ENCODE assay signal across 25 cellular contexts in genomic region chr3:164040991-164041390, GRCh38.
DNase-seq lines count a peak whose midpoint lies in the region; ATAC-seq and TF ChIP-seq lines count a peak whose summit lies in the region.
"Had no signal": no experiment of that assay in that cellular context is flagged by ENCODE, and none has a peak within 500 bp of the region (broad histone marks: within the 10 kb centered on the region; RNA-seq: fewer than 3 reads in every experiment).

No MANE protein-coding gene starts in this region.

- H3K9me3 Mint-ChIP-seq in activated CD4-positive, alpha-beta memory T cell treated with anti-CD3 and anti-CD28 coated beads for 36 hours, result peaks cover 11% of the 10 kb centered on the region

- intact Hi-C loops in activated CD4-positive, alpha-beta memory T cell treated with anti-CD3 and anti-CD28 coated beads for 36 hours (cut with micrococcal nuclease), result no loop called here

- WGBS in mesodermal cell (ENCODE audit: insufficient coverage in 2 of 2), 2 experiments, result 100% methylated on average over 1 of the region's 2 CpGs

- no peak overlapping the region for H3K4me3 ChIP-seq in mesodermal cell (ENCODE audit: extremely low read depth, insufficient read depth, low read length, poor library complexity, severe bottlenecking)
- H3K4me3 ChIP-seq: BLaER1 treated with 17β-estradiol and CSF1 and Interleukin-3, amounts not matched to agents 10 nM and 100 nM had no signal

- H3K27ac Mint-ChIP-seq in activated CD4-positive, alpha-beta memory T cell treated with anti-CD3 and anti-CD28 coated beads for 36 hours, result no peak overlapping the region
- H3K27ac Mint-ChIP-seq: CD4-positive, alpha-beta memory T cell had no signal

- in situ Hi-C loops in SK-MEL-5 (cut with HindIII; ENCODE audit: low pct_unique_long_range_greater_than_20kb, low sequenced_read_pairs), result no loop called here

- no peaks in the 10 kb centered on the region for H3K9me3 ChIP-seq in mesodermal cell (ENCODE audit: control insufficient read depth, low read length)
- H3K9me3 ChIP-seq: BLaER1 treated with 17β-estradiol and CSF1 and Interleukin-3, amounts not matched to agents 10 nM and 100 nM; Caco-2 had no signal

- POLR2A ChIA-PET in activated CD4-positive, alpha-beta memory T cell treated with anti-CD3 and anti-CD28 coated beads for 36 hours (lab: Charles Lee), result no interaction called here

- peak overlapping the region; percentile 8 for H3K27ac ChIP-seq in mesodermal cell (ENCODE audit: low read depth, low read length, severe bottlenecking)
- H3K27ac ChIP-seq: 22Rv1; BLaER1 treated with 17β-estradiol and CSF1 and Interleukin-3, amounts not matched to agents 10 nM and 100 nM had no signal

- DNase-seq in A172 (ENCODE audit: low spot score) (peak; percentile 20), SK-MEL-5 (ENCODE audit: low read depth, low spot score) (peak; percentile 21), astrocyte of the hippocampus (ENCODE audit: low read depth, low spot score) (peak; percentile 8), NCI-H1092 (lab: John Stamatoyannopoulos, UW) (no peak), omental fat pad (ENCODE audit: low spot score) (no peak)
- no peak for DNase-seq in activated CD4-positive, alpha-beta memory T cell treated with anti-CD3 and anti-CD28 coated beads for 36 hours
- DNase-seq: Caco-2; CD4-positive, alpha-beta memory T cell; DMS 273 treated with DMSO at 0.1 percent for 48 hours; GDM1; MM.1S; NCI-H1048; NCI-H1436; NCI-H1930; NCI-H2227 treated with DMSO at 0.1 percent for 48 hours; NCI-H510A treated with DMSO at 0.1 percent for 48 hours; NCI-H774; NK-92 treated with Interleukin-12 subunit alpha and Interleukin-12 subunit beta, amount 100 ng/mL, for 24 hours; SIG-M5 had no signal

- no peaks in the 10 kb centered on the region for H3K4me1 Mint-ChIP-seq in activated CD4-positive, alpha-beta memory T cell treated with anti-CD3 and anti-CD28 coated beads for 36 hours (ENCODE audit: low read depth)
- H3K4me1 Mint-ChIP-seq: CD4-positive, alpha-beta memory T cell had no signal

- CTCF ChIA-PET in activated CD4-positive, alpha-beta memory T cell treated with anti-CD3 and anti-CD28 coated beads for 36 hours (lab: Charles Lee), result no interaction called here

- H3K4me1 ChIP-seq in mesodermal cell (ENCODE audit: control insufficient read depth, insufficient read depth, low read length, poor library complexity, severe bottlenecking), result no peaks in the 10 kb centered on the region
- H3K4me1 ChIP-seq: BLaER1 treated with 17β-estradiol and CSF1 and Interleukin-3, amounts not matched to agents 10 nM and 100 nM; Caco-2 had no signal

- no peak overlapping the region for H3K4me3 Mint-ChIP-seq in activated CD4-positive, alpha-beta memory T cell treated with anti-CD3 and anti-CD28 coated beads for 36 hours
- H3K4me3 Mint-ChIP-seq: CD4-positive, alpha-beta memory T cell had no signal

- TF ChIP-seq CTCF in omental fat pad (IDR thresholded peaks at IDR 0.05), result no peak

- H3K27me3 Mint-ChIP-seq in activated CD4-positive, alpha-beta memory T cell treated with anti-CD3 and anti-CD28 coated beads for 36 hours, result no peaks in the 10 kb centered on the region
- H3K27me3 Mint-ChIP-seq: CD4-positive, alpha-beta memory T cell had no signal

- no peak for ATAC-seq in HG02588 (IDR thresholded peaks at IDR 0.05; ENCODE audit: unreplicated experiment)
- no peak for ATAC-seq in omental fat pad (ENCODE audit: low FRiP score)
- ATAC-seq: HCT116, Panc1 had no signal

- H3K36me3 Mint-ChIP-seq in activated CD4-positive, alpha-beta memory T cell treated with anti-CD3 and anti-CD28 coated beads for 36 hours, result no peaks in the 10 kb centered on the region
- H3K36me3 Mint-ChIP-seq: CD4-positive, alpha-beta memory T cell had no signal

- no peaks in the 10 kb centered on the region for H3K36me3 ChIP-seq in mesodermal cell (ENCODE audit: control insufficient read depth, insufficient read depth, low read length)
- H3K36me3 ChIP-seq: BLaER1 treated with 17β-estradiol and CSF1 and Interleukin-3, amounts not matched to agents 10 nM and 100 nM had no signal

Comparison
In these comparisons a context has a peak if more than half of its experiments do, and no peak if none do; other contexts are left out.
1. DNase-seq: peak in A172 (single experiment), SK-MEL-5 (single experiment) and astrocyte of the hippocampus (single experiment); none in NCI-H1092 (single experiment), omental fat pad (single experiment) and activated CD4-positive, alpha-beta memory T cell treated with anti-CD3 and anti-CD28 coated beads for 36 hours (single experiment).